Comparison of ENCODE assay signal across 8 cellular contexts in genomic region chr12:8390001-8390797, GRCh38.
DNase-seq lines count a peak whose midpoint lies in the region; ATAC-seq and TF ChIP-seq lines count a peak whose summit lies in the region.
"Not testable (repeated sequence)": the region's sequence is repeated elsewhere in the genome, so short reads cannot be mapped to it uniquely, and the experiment has no call there.

No MANE protein-coding gene starts in this region.

- not testable (repeated sequence) for H3K36me3 ChIP-seq in naive thymus-derived CD4-positive, alpha-beta T cell (ENCODE audit: control insufficient read depth in 2 of 3, insufficient read depth in 3 of 3, low read length in 3 of 3)

- not testable (repeated sequence) for H3K9me3 ChIP-seq in naive thymus-derived CD4-positive, alpha-beta T cell (ENCODE audit: control insufficient read depth in 2 of 3, low read length in 3 of 3)

- H3K36me3 Mint-ChIP-seq in naive thymus-derived CD4-positive, alpha-beta T cell: not testable (repeated sequence)

- ATAC-seq in GM19463 (IDR thresholded peaks at IDR 0.05; ENCODE audit: unreplicated experiment): peak; percentile 53
- not testable (repeated sequence) for ATAC-seq in Right ventricle myocardium inferior
- ATAC-seq in naive thymus-derived CD4-positive, alpha-beta T cell: peak; percentile 73

- not testable (repeated sequence) for H3K9me3 Mint-ChIP-seq in naive thymus-derived CD4-positive, alpha-beta T cell

- intact Hi-C loops in Right ventricle myocardium inferior (cut with DNase I); naive thymus-derived CD4-positive, alpha-beta T cell (cut with micrococcal nuclease): not testable (repeated sequence)

- peak; percentile 40 for TF ChIP-seq CTCF in AG10803 (conservative IDR thresholded peaks at IDR 0.05; ENCODE audit: low read length)
- TF ChIP-seq CTCF in astrocyte of the cerebellum (IDR thresholded peaks at IDR 0.05; ENCODE audit: low read depth, low read length, missing control alignments): peak; percentile 48

- H3K27me3 Mint-ChIP-seq in naive thymus-derived CD4-positive, alpha-beta T cell: peaks cover 10 to 31% (median 12%) of the 10 kb centered on the region in 5 donors

- H3K4me3 ChIP-seq in AG10803 (ENCODE audit: low read length) (peak overlapping the region; percentile 41), astrocyte of the cerebellum (ENCODE audit: low read depth, low read length) (peak overlapping the region; percentile 34)
- H3K4me3 ChIP-seq in naive thymus-derived CD4-positive, alpha-beta T cell (ENCODE audit: low read length): not testable (repeated sequence)

- H3K4me1 ChIP-seq in naive thymus-derived CD4-positive, alpha-beta T cell (ENCODE audit: control insufficient read depth in 2 of 2, insufficient read depth in 2 of 2, low read length in 2 of 2): not testable (repeated sequence)

- CTCF ChIA-PET in naive thymus-derived CD4-positive, alpha-beta T cell (lab: Charles Lee): interaction anchor here (1.2 kb wide), 1 partner anchor 281 kb away, joined by 3 read pairs; no protein-coding TSS in a partner anchor

- DNase-seq in AG10803 (ENCODE audit: low read depth) (peak; percentile 5), NCI-H2107 treated with DMSO at 0.1 percent for 48 hours (lab: John Stamatoyannopoulos, UW; ENCODE audit: unreplicated experiment) (peak; percentile 33), Right ventricle myocardium inferior (ENCODE audit: missing footprints) (peak; percentile 73)
- DNase-seq in activated CD4-positive, CD25-positive, alpha-beta regulatory T cell (lab: John Stamatoyannopoulos, UW): peak; percentile 42 to 88 (median 62)
- not testable (repeated sequence) for DNase-seq in astrocyte of the cerebellum (ENCODE audit: low read depth)
- peak in 7 of 9 donors; percentile 23 to 88 (median 68) for DNase-seq in naive thymus-derived CD4-positive, alpha-beta T cell
- DNase-seq in stimulated activated CD4-positive, alpha-beta T cell treated with anti-CD3 and anti-CD28 coated beads, TNF-alpha, amount 100 ng/mL, for 4 hours (ENCODE audit: low read depth in 3 of 3): peak; percentile 45 to 69 (median 49)

- not testable (repeated sequence) for H3K4me1 Mint-ChIP-seq in naive thymus-derived CD4-positive, alpha-beta T cell

- H3K27ac ChIP-seq in naive thymus-derived CD4-positive, alpha-beta T cell (ENCODE audit: low read depth, low read length): not testable (repeated sequence)

- H3K27me3 ChIP-seq in naive thymus-derived CD4-positive, alpha-beta T cell (ENCODE audit: control insufficient read depth in 2 of 2, insufficient read depth in 2 of 2, low read length in 2 of 2): not testable (repeated sequence)

- POLR2A ChIA-PET in naive thymus-derived CD4-positive, alpha-beta T cell (lab: Charles Lee): interaction anchor here (0.6 kb wide), 1 partner anchor 454 kb away, joined by 3 read pairs; no protein-coding TSS in a partner anchor

- peak overlapping the region; percentile 25 to 78 (median 52) for H3K4me3 Mint-ChIP-seq in naive thymus-derived CD4-positive, alpha-beta T cell

- in situ Hi-C loops in astrocyte of the cerebellum (cut with HindIII; ENCODE audit: low sequenced_read_pairs): not testable (repeated sequence)

- not testable (repeated sequence) for H3K27ac Mint-ChIP-seq in naive thymus-derived CD4-positive, alpha-beta T cell
